Comparison of ENCODE assay signal across 8 cellular contexts in the genomic region with DNA sequence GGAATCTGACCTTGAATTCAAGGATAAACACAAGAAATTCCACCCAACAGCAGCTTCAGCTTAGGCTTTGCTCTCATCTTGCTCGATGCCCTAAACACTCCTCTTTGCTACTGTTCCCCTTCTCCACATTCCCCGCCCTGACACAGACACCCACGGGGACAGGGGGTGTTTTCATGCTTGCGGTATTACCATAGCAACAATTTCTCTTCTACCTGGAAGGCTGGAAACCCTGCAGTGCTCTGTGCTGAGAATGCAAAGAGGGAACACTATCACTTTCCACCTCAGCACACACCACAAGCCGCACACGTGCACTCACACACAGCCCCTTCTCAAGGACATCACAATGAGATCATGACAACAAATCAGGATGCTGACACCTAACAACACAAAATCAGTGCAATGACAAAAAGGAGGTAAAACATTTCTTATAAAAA.
DNase-seq lines count a peak whose midpoint lies in the region; ATAC-seq and FAIRE-seq lines count a peak whose summit lies in the region.

No MANE protein-coding gene starts in this region.

- H3K27ac Mint-ChIP-seq in activated CD4-positive, alpha-beta T cell treated with anti-CD3 and anti-CD28 coated beads, Interleukin-2, amount 10 ng/mL, durations not matched to agents 7 days and 5 days = peak overlapping the region; percentile 71

- no peaks in the 10 kb centered on the region for H3K9me3 Mint-ChIP-seq in activated CD4-positive, alpha-beta T cell treated with anti-CD3 and anti-CD28 coated beads, Interleukin-2, amount 10 ng/mL, durations not matched to agents 7 days and 5 days

- H3K9me3 ChIP-seq in effector memory CD4-positive, alpha-beta T cell (ENCODE audit: control insufficient read depth, low read length) = no peaks in the 10 kb centered on the region

- peaks cover 58% of the 10 kb centered on the region for H3K4me1 ChIP-seq in effector memory CD4-positive, alpha-beta T cell (ENCODE audit: control insufficient read depth, insufficient read depth, low read length, poor library complexity, severe bottlenecking)

- H3K27me3 Mint-ChIP-seq in activated CD4-positive, alpha-beta T cell treated with anti-CD3 and anti-CD28 coated beads, Interleukin-2, amount 10 ng/mL, durations not matched to agents 7 days and 5 days = no peaks in the 10 kb centered on the region

- H3K4me3 ChIP-seq in effector memory CD4-positive, alpha-beta T cell (ENCODE audit: insufficient read depth, low read depth, low read length, poor library complexity, severe bottlenecking) = no peak overlapping the region

- DNase-seq in GM19239 (ENCODE audit: insufficient read length, low spot score) (peak; percentile 27), dermis blood vessel endothelial cell (no peak), left lobe of liver (ENCODE audit: low spot score) (no peak), NCI-H345 treated with DMSO at 0.1 percent for 48 hours (lab: John Stamatoyannopoulos, UW; ENCODE audit: unreplicated experiment) (no peak)
- peak; percentile 82 for DNase-seq in activated CD4-positive, alpha-beta T cell treated with anti-CD3 and anti-CD28 coated beads, Interleukin-2, amount 10 ng/mL, durations not matched to agents 7 days and 5 days
- peak; percentile 47 to 76 (median 50) for DNase-seq in effector memory CD4-positive, alpha-beta T cell
- DNase-seq in stimulated activated CD4-positive, alpha-beta T cell treated with anti-CD3 and anti-CD28 coated beads, Interleukin-12 subunit alpha, Interleukin-12 subunit beta, amount 100 ng/mL, for 4 hours = peak; percentile 53

- no peak overlapping the region for H3K4me3 Mint-ChIP-seq in activated CD4-positive, alpha-beta T cell treated with anti-CD3 and anti-CD28 coated beads, Interleukin-2, amount 10 ng/mL, durations not matched to agents 7 days and 5 days

- H3K27ac ChIP-seq in effector memory CD4-positive, alpha-beta T cell (ENCODE audit: insufficient read depth, low read length, poor library complexity, severe bottlenecking) = peak overlapping the region; percentile 78

- peaks cover 87% of the 10 kb centered on the region for H3K4me1 Mint-ChIP-seq in activated CD4-positive, alpha-beta T cell treated with anti-CD3 and anti-CD28 coated beads, Interleukin-2, amount 10 ng/mL, durations not matched to agents 7 days and 5 days

- peak; percentile 99 for FAIRE-seq in GM19239 (lab: Jason Lieb, UNC)

- peaks cover 38% of the 10 kb centered on the region for H3K36me3 Mint-ChIP-seq in activated CD4-positive, alpha-beta T cell treated with anti-CD3 and anti-CD28 coated beads, Interleukin-2, amount 10 ng/mL, durations not matched to agents 7 days and 5 days (ENCODE audit: low read depth)

- H3K36me3 ChIP-seq in effector memory CD4-positive, alpha-beta T cell (ENCODE audit: control insufficient read depth, insufficient read depth, low read length) = peaks cover 5% of the 10 kb centered on the region

- ATAC-seq in HG03066 (IDR thresholded peaks at IDR 0.05; ENCODE audit: low read depth, unreplicated experiment) (peak; percentile 54), left lobe of liver (no peak)

- no peaks in the 10 kb centered on the region for H3K27me3 ChIP-seq in effector memory CD4-positive, alpha-beta T cell (replicated peaks; ENCODE audit: control insufficient read depth, insufficient read depth, low read length, poor library complexity, severe bottlenecking)

- CTCF ChIA-PET in activated CD4-positive, alpha-beta T cell treated with anti-CD3 and anti-CD28 coated beads, Interleukin-2, amount 10 ng/mL, durations not matched to agents 7 days and 5 days (lab: Charles Lee) = no interaction called here

- POLR2A ChIA-PET in activated CD4-positive, alpha-beta T cell treated with anti-CD3 and anti-CD28 coated beads, Interleukin-2, amount 10 ng/mL, durations not matched to agents 7 days and 5 days (lab: Charles Lee) = no interaction called here

Comparison
In these comparisons a context has a peak if more than half of its experiments do, and no peak if none do; other contexts are left out.
1. DNase-seq: peak in GM19239 (single experiment), activated CD4-positive, alpha-beta T cell treated with anti-CD3 and anti-CD28 coated beads, Interleukin-2, amount 10 ng/mL, durations not matched to agents 7 days and 5 days (single experiment), effector memory CD4-positive, alpha-beta T cell (3 of 3) and stimulated activated CD4-positive, alpha-beta T cell treated with anti-CD3 and anti-CD28 coated beads, Interleukin-12 subunit alpha, Interleukin-12 subunit beta, amount 100 ng/mL, for 4 hours (single experiment); none in dermis blood vessel endothelial cell (single experiment), left lobe of liver (single experiment) and NCI-H345 treated with DMSO at 0.1 percent for 48 hours (single experiment).